In genomic region chr7:96023376-96023775, GRCh38 we compare ENCODE assay signal across 28 cellular contexts.
"Had no signal": no experiment of that assay in that cellular context is flagged by ENCODE, and none has a peak within 500 bp of the region (broad histone marks: within the 10 kb centered on the region; RNA-seq: fewer than 3 reads in every experiment).

No MANE protein-coding gene starts in this region.

- H3K4me3 Mint-ChIP-seq: activated CD4-positive, alpha-beta memory T cell treated with anti-CD3 and anti-CD28 coated beads, Interleukin-2, amount 10 ng/mL, durations not matched to agents 7 days and 5 days; activated CD4-positive, alpha-beta T cell treated with anti-CD3 and anti-CD28 coated beads, Interleukin-2, amount 10 ng/mL, durations not matched to agents 7 days and 5 days; activated T-cell treated with anti-CD3 and anti-CD28 coated beads, Interleukin-2, amount 50 U/mL, for 24 hours; activated T-helper 17 cell treated with anti-CD3 and anti-CD28 coated beads, Interleukin-2, amount 50 U/mL, for 72 hours; natural killer cell; neural progenitor cell; stimulated activated naive B cell treated with anti-CD40 and anti-IgM and Interleukin-4, amounts not matched to agents 10 μg/mL and 1 μg/mL and 100 μg/mL, for 72 hours; WTC11 had no signal

- ATAC-seq: activated T-helper 17 cell treated with anti-CD3 and anti-CD28 coated beads, Interleukin-2, amount 50 U/mL, for 72 hours; natural killer cell; stimulated activated naive B cell treated with anti-CD40 and anti-IgM and Interleukin-4, amounts not matched to agents 10 μg/mL and 1 μg/mL and 100 μg/mL, for 72 hours; upper lobe of right lung; WTC11 had no signal

- H3K4me1 Mint-ChIP-seq: activated CD4-positive, alpha-beta memory T cell treated with anti-CD3 and anti-CD28 coated beads, Interleukin-2, amount 10 ng/mL, durations not matched to agents 7 days and 5 days; activated CD4-positive, alpha-beta T cell treated with anti-CD3 and anti-CD28 coated beads, Interleukin-2, amount 10 ng/mL, durations not matched to agents 7 days and 5 days; activated T-helper 17 cell treated with anti-CD3 and anti-CD28 coated beads, Interleukin-2, amount 50 U/mL, for 72 hours; natural killer cell; neural progenitor cell; stimulated activated naive B cell treated with anti-CD40 and anti-IgM and Interleukin-4, amounts not matched to agents 10 μg/mL and 1 μg/mL and 100 μg/mL, for 72 hours; WTC11 had no signal

- H3K36me3 Mint-ChIP-seq: natural killer cell; neural progenitor cell; stimulated activated naive B cell treated with anti-CD40 and anti-IgM and Interleukin-4, amounts not matched to agents 10 μg/mL and 1 μg/mL and 100 μg/mL, for 72 hours; WTC11 had no signal

- H3K27ac Mint-ChIP-seq: activated CD4-positive, alpha-beta memory T cell treated with anti-CD3 and anti-CD28 coated beads, Interleukin-2, amount 10 ng/mL, durations not matched to agents 7 days and 5 days; activated CD4-positive, alpha-beta T cell treated with anti-CD3 and anti-CD28 coated beads, Interleukin-2, amount 10 ng/mL, durations not matched to agents 7 days and 5 days; activated T-cell treated with anti-CD3 and anti-CD28 coated beads, Interleukin-2, amount 50 U/mL, for 24 hours; activated T-helper 17 cell treated with anti-CD3 and anti-CD28 coated beads, Interleukin-2, amount 50 U/mL, for 72 hours; natural killer cell; neural progenitor cell; stimulated activated naive B cell treated with anti-CD40 and anti-IgM and Interleukin-4, amounts not matched to agents 10 μg/mL and 1 μg/mL and 100 μg/mL, for 72 hours; WTC11 had no signal

- DNase-seq: activated CD4-positive, alpha-beta memory T cell treated with anti-CD3 and anti-CD28 coated beads, Interleukin-2, amount 10 ng/mL, durations not matched to agents 7 days and 5 days; activated CD4-positive, alpha-beta T cell treated with anti-CD3 and anti-CD28 coated beads for 1 hour; activated CD4-positive, alpha-beta T cell treated with anti-CD3 and anti-CD28 coated beads, Interleukin-2, amount 10 ng/mL, durations not matched to agents 7 days and 5 days; activated CD8-positive, alpha-beta memory T cell treated with anti-CD3 and anti-CD28 coated beads, Interleukin-2, amount 50 U/mL, for 48 hours; activated gamma-delta T cell treated with Interleukin-2 at 50 U/mL for 16 hours; activated naive CD4-positive, alpha-beta T cell treated with anti-CD3 and anti-CD28 coated beads, Interleukin-2, amount 50 U/mL, for 16 hours; activated T-cell treated with anti-CD3 and anti-CD28 coated beads, Interleukin-2, amount 50 U/mL, for 24 hours; amniotic stem cell; brain microvascular endothelial cell; caudate nucleus; dermis blood vessel endothelial cell; effector CD4-positive, alpha-beta T cell; islet precursor cell; left ventricle myocardium inferior; natural killer cell; stimulated activated CD4-positive, alpha-beta T cell treated with anti-CD3 and anti-CD28 coated beads, Interleukin-1b, Interleukin-23, amount 100 ng/mL, for 48 hours; stimulated activated naive B cell treated with anti-CD40 and anti-IgM and Interleukin-4, amounts not matched to agents 10 μg/mL and 1 μg/mL and 100 μg/mL, for 72 hours; T1000; tibial artery; upper lobe of right lung had no signal

- H3K4me3 ChIP-seq: esophagus muscularis mucosa, left ventricle myocardium inferior, lung, neural progenitor cell, right atrium auricular region, smooth muscle cell, suprapubic skin, tibial artery, upper lobe of right lung had no signal

- H3K9me3 Mint-ChIP-seq: activated CD4-positive, alpha-beta memory T cell treated with anti-CD3 and anti-CD28 coated beads, Interleukin-2, amount 10 ng/mL, durations not matched to agents 7 days and 5 days; activated T-cell treated with anti-CD3 and anti-CD28 coated beads, Interleukin-2, amount 50 U/mL, for 24 hours; activated T-helper 17 cell treated with anti-CD3 and anti-CD28 coated beads, Interleukin-2, amount 50 U/mL, for 72 hours; natural killer cell; neural progenitor cell had no signal
